32 cellular contexts compared by ENCODE assay signal in the genomic region with DNA sequence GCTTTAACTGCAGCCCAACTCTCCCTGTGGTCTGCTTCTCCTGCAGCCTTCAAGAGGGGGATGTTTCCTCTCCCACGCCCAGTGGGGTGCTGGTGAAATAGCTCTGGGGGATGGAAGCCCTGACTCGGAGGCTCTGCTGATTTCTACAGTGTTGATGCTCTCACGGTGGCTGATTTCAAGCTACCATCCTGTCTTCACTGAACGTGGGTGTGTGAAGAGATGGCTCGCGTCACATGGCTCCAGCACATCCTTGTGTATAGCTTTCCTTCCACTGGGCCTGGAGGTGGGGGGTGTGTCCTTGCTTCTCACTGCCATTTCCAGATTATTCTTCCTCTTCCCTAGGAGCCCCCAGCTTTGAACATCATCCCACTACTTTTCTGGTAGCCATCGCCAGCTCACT. TPM values are rescaled to one million over a fixed set of nuclear protein-coding genes. Genes with fewer than 3 reads are reported as not detected.
"Had no signal": no experiment of that assay in that cellular context is flagged by ENCODE, and none has a peak within 500 bp of the region (broad histone marks: within the 10 kb centered on the region; RNA-seq: fewer than 3 reads in every experiment).

No MANE protein-coding gene starts in this region.

- H3K4me1 ChIP-seq: esophagus squamous epithelium, gastroesophageal sphincter had no signal

- H3K9me3 ChIP-seq: esophagus squamous epithelium, gastroesophageal sphincter had no signal

- H3K27ac ChIP-seq: brain microvascular endothelial cell, esophagus squamous epithelium, gastroesophageal sphincter, WERI-Rb-1 had no signal

- DNase-seq: activated B cell treated with CpG ODN at 0.5 μM for 24 hours; activated CD4-positive, alpha-beta T cell treated with anti-CD3 and anti-CD28 coated beads for 48 hours; activated CD4-positive, alpha-beta T cell treated with anti-CD3 and anti-CD28 coated beads, Interleukin-2, amount 50 U/mL, for 1 hour; activated CD4-positive, alpha-beta T cell treated with anti-CD3 and anti-CD28 coated beads, Interleukin-2, amount 50 U/mL, for 48 hours; activated CD8-positive, alpha-beta memory T cell treated with anti-CD3 and anti-CD28 coated beads for 24 hours; activated CD8-positive, alpha-beta T cell treated with anti-CD3 and anti-CD28 coated beads for 36 hours; activated effector memory CD4-positive, alpha-beta T cell treated with Interleukin-2 at 50 U/mL for 16 hours; activated gamma-delta T cell treated with Interleukin-2 at 50 U/mL for 16 hours; activated naive CD4-positive, alpha-beta T cell treated with anti-CD3 and anti-CD28 coated beads, Interleukin-2, amount 50 U/mL, for 16 hours; activated naive CD4-positive, alpha-beta T cell treated with Interleukin-2 at 50 U/mL for 16 hours; activated T-cell treated with anti-CD3 and anti-CD28 coated beads, Interleukin-2, amount 50 U/mL, for 4 hours; amniotic stem cell; brain microvascular endothelial cell; cortex of kidney; dermis blood vessel endothelial cell; effector CD8-positive, alpha-beta T cell; esophagus squamous epithelium; foreskin melanocyte; hippocampal formation; T-helper 17 cell; T1000 had no signal

- H3K4me3 ChIP-seq: esophagus squamous epithelium, gastroesophageal sphincter had no signal

- ATAC-seq: activated CD4-positive, CD25-positive, alpha-beta regulatory T cell treated with anti-CD3 and anti-CD28 coated beads, Interleukin-2, amount 50 U/mL, for 24 hours; activated CD8-positive, alpha-beta T cell treated with anti-CD3 and anti-CD28 coated beads for 36 hours; activated T-cell treated with anti-CD3 and anti-CD28 coated beads, Interleukin-2, amount 50 U/mL, for 4 hours; activated T-helper 17 cell treated with anti-CD3 and anti-CD28 coated beads, Interleukin-2, amount 50 U/mL, for 72 hours; gastroesophageal sphincter; T-helper 17 cell had no signal

- H3K27me3 ChIP-seq: brain microvascular endothelial cell had no signal

- H3K36me3 ChIP-seq: esophagus squamous epithelium, gastroesophageal sphincter, WERI-Rb-1 had no signal

- FAIRE-seq: astrocyte, colon, endometrium, endothelial cell of umbilical vein had no signal

RNA-seq across cellular contexts. Expression of a gene that starts 20.0 kb away (rescaled TPM):
- total RNA-seq: activated B cell treated with CpG ODN at 0.5 μM for 24 hours; activated CD8-positive, alpha-beta T cell treated with anti-CD3 and anti-CD28 coated beads for 36 hours; activated T-cell treated with anti-CD3 and anti-CD28 coated beads, Interleukin-2, amount 50 U/mL, for 4 hours; activated T-helper 17 cell treated with anti-CD3 and anti-CD28 coated beads, Interleukin-2, amount 50 U/mL, for 72 hours; bronchial epithelial cell; cardiac septum; epithelial cell of proximal tubule had no signal
